Comparison of ENCODE assay signal across 22 cellular contexts in the genomic region with DNA sequence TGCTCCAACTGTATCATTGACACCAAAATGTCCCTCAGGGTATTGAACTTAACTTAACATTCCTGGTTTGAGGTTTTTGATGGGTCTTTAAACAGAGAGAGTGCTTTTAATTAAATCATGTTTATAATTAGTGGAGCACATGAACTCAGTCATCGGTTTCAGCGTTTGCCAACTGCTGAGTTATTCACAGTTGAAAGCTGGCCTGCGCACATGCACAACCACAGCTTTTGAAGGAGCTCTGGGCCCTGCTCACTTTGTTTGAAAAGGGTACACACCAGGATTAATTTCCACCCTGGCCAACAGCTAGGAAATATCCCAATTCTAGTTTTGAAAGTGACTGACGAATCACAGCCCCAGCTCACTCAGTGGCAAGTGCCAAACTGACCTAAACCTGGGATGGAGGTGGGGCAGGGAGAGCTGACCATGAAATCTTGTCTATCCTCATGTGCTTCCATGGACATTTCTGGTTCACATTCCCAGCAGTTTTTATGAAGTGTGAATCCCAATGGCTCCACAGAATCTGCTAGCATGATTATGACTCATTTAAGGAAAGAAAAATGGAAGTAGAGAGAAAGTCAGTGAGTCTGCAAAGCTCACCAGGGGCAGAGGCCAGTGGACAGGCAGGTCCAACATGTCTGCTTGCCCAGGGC.
"Had no signal": no experiment of that assay in that cellular context is flagged by ENCODE, and none has a peak within 500 bp of the region (broad histone marks: within the 10 kb centered on the region; RNA-seq: fewer than 3 reads in every experiment).

No MANE protein-coding gene starts in this region.

- H3K9ac ChIP-seq: neural progenitor cell, parathyroid adenoma had no signal

- H3K27ac ChIP-seq: left ventricle myocardium inferior, neural progenitor cell, neutrophil, parathyroid adenoma, psoas muscle, spleen, tibial nerve, uterus had no signal

- ATAC-seq: natural killer cell; psoas muscle; sciatic nerve; stimulated activated effector memory CD8-positive, alpha-beta T cell treated with anti-CD3 and anti-CD28 coated beads, Interleukin-12 subunit alpha, Interleukin-12 subunit beta, amount 100 ng/mL, for 72 hours had no signal

- H3K4me3 ChIP-seq: left ventricle myocardium inferior, lung, neural progenitor cell, psoas muscle, spleen, tibial nerve, uterus had no signal

- H3K4me1 ChIP-seq: neural progenitor cell, parathyroid adenoma, psoas muscle, spleen, uterus had no signal

- H3K9me3 ChIP-seq: neutrophil, uterus had no signal

- H3K36me3 ChIP-seq: left ventricle myocardium inferior, neural progenitor cell, neutrophil, spleen, uterus had no signal

- H3K4me2 ChIP-seq: neural progenitor cell had no signal

- DNase-seq: hippocampal formation; kidney; left ventricle myocardium inferior; mesendoderm; naive B cell; natural killer cell; nephron progenitor cell; occipital lobe; psoas muscle; small intestine; spleen; stimulated activated CD4-positive, alpha-beta T cell treated with anti-CD3 and anti-CD28 coated beads, Interleukin-4, amount 100 ng/mL, for 24 hours; stimulated activated naive CD4-positive, alpha-beta T cell; substantia nigra; uterus had no signal

- H3K27me3 ChIP-seq: neural progenitor cell, neutrophil, spleen, tibial nerve, uterus had no signal

- H3K79me2 ChIP-seq: parathyroid adenoma had no signal

- H2AFZ ChIP-seq: neural progenitor cell, parathyroid adenoma had no signal
